ENCODE assay signal across 32 cellular contexts in the genomic region with DNA sequence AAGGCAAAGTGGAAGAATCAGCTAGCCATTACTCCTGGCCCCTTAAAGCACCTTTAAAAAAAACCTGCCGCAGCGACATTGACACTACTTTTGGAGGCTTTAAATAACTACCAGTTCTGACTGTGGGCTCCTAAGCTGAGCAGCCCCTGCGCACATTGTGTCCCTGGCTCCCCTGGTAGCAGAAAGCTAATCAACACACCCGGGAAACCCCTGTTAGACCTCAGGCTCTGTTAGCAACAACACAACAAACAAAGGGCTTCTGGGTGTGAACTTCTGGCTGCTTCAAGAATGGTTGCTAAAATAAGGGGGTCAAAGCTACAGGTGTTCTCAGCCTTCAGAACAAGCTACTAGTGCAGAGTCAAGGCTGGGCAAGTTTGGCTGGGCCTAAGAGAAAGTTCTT.
"Had no signal": no experiment of that assay in that cellular context is flagged by ENCODE, and none has a peak within 500 bp of the region (broad histone marks: within the 10 kb centered on the region; RNA-seq: fewer than 3 reads in every experiment).

No MANE protein-coding gene starts in this region.

- H3K27ac Mint-ChIP-seq: activated CD4-positive, alpha-beta T cell treated with anti-CD3 and anti-CD28 coated beads, Interleukin-2, amount 10 ng/mL, durations not matched to agents 24 days and 14 days; activated CD8-positive, alpha-beta T cell treated with anti-CD3 and anti-CD28 coated beads for 36 hours; activated naive CD4-positive, alpha-beta T cell treated with anti-CD3 and anti-CD28 coated beads, Interleukin-2, amount 50 U/mL, for 72 hours; activated T-cell treated with anti-CD3 and anti-CD28 coated beads, Interleukin-2, amount 50 U/mL, for 72 hours; activated T-helper 17 cell treated with anti-CD3 and anti-CD28 coated beads, Interleukin-2, amount 50 U/mL, for 72 hours had no signal

- H3K4me3 ChIP-seq: adrenal gland, body of pancreas, breast epithelium, PC-9, SJCRH30, SK-N-MC had no signal

- H3K9me3 ChIP-seq: adrenal gland, body of pancreas, breast epithelium, SJCRH30 had no signal

- DNase-seq: activated CD4-positive, alpha-beta T cell treated with anti-CD3 and anti-CD28 coated beads, Interleukin-2, amount 10 ng/mL, durations not matched to agents 24 days and 14 days; activated CD4-positive, alpha-beta T cell treated with anti-CD3 and anti-CD28 coated beads, Interleukin-2, amount 50 U/mL, for 4 hours; activated CD4-positive, CD25-positive, alpha-beta regulatory T cell; activated CD8-positive, alpha-beta T cell treated with anti-CD3 and anti-CD28 coated beads for 36 hours; activated effector memory CD4-positive, alpha-beta T cell treated with anti-CD3 and anti-CD28 coated beads, Interleukin-2, amount 50 U/mL, for 16 hours; activated naive CD4-positive, alpha-beta T cell; activated T-cell treated with anti-CD3 and anti-CD28 coated beads, Interleukin-2, amount 50 U/mL, for 1 hour; activated T-cell treated with anti-CD3 and anti-CD28 coated beads, Interleukin-2, amount 50 U/mL, for 72 hours; adrenal gland; body of pancreas; caudate nucleus; cerebellar nuclear complex; NCI-H1092 treated with DMSO at 0.1 percent for 48 hours; NCI-H1417; NCI-H146; NCI-H187; NCI-H2029 treated with DMSO at 0.1 percent for 48 hours; NCI-H2107; NCI-H2171; NCI-H510A; NCI-H526; NCI-H748 treated with DMSO at 0.1 percent for 48 hours; PC-9; SHP77; SJCRH30; T1000; WERI-Rb-1 had no signal

- H3K4me1 Mint-ChIP-seq: activated CD4-positive, alpha-beta T cell treated with anti-CD3 and anti-CD28 coated beads, Interleukin-2, amount 10 ng/mL, durations not matched to agents 24 days and 14 days; activated T-helper 17 cell treated with anti-CD3 and anti-CD28 coated beads, Interleukin-2, amount 50 U/mL, for 72 hours had no signal

- H3K36me3 Mint-ChIP-seq: activated naive CD4-positive, alpha-beta T cell treated with anti-CD3 and anti-CD28 coated beads, Interleukin-2, amount 50 U/mL, for 72 hours had no signal

- H3K27ac ChIP-seq: adrenal gland, body of pancreas, breast epithelium, PC-9, RWPE1, SJCRH30, SK-N-MC, WERI-Rb-1 had no signal

- H3K4me2 ChIP-seq: PC-9 had no signal

- H2AFZ ChIP-seq: PC-9 had no signal

- H3K4me1 ChIP-seq: body of pancreas, breast epithelium had no signal

- H3K27me3 ChIP-seq: adrenal gland, body of pancreas, breast epithelium, SJCRH30 had no signal

- H3K36me3 ChIP-seq: adrenal gland, breast epithelium, SJCRH30, WERI-Rb-1 had no signal

- H3K9me3 Mint-ChIP-seq: activated CD4-positive, alpha-beta T cell treated with anti-CD3 and anti-CD28 coated beads, Interleukin-2, amount 10 ng/mL, durations not matched to agents 24 days and 14 days; activated CD8-positive, alpha-beta T cell treated with anti-CD3 and anti-CD28 coated beads for 36 hours; activated naive CD4-positive, alpha-beta T cell treated with anti-CD3 and anti-CD28 coated beads, Interleukin-2, amount 50 U/mL, for 72 hours; activated T-cell treated with anti-CD3 and anti-CD28 coated beads, Interleukin-2, amount 50 U/mL, for 72 hours; activated T-helper 17 cell treated with anti-CD3 and anti-CD28 coated beads, Interleukin-2, amount 50 U/mL, for 72 hours had no signal

- ATAC-seq: activated CD8-positive, alpha-beta T cell treated with anti-CD3 and anti-CD28 coated beads for 36 hours; activated naive CD4-positive, alpha-beta T cell treated with anti-CD3 and anti-CD28 coated beads, Interleukin-2, amount 50 U/mL, for 72 hours; activated T-cell treated with anti-CD3 and anti-CD28 coated beads, Interleukin-2, amount 50 U/mL, for 72 hours; activated T-helper 17 cell treated with anti-CD3 and anti-CD28 coated beads, Interleukin-2, amount 50 U/mL, for 72 hours; body of pancreas had no signal

- H3K4me3 Mint-ChIP-seq: activated CD4-positive, alpha-beta T cell treated with anti-CD3 and anti-CD28 coated beads, Interleukin-2, amount 10 ng/mL, durations not matched to agents 24 days and 14 days; activated CD8-positive, alpha-beta T cell treated with anti-CD3 and anti-CD28 coated beads for 36 hours; activated T-cell treated with anti-CD3 and anti-CD28 coated beads, Interleukin-2, amount 50 U/mL, for 72 hours; activated T-helper 17 cell treated with anti-CD3 and anti-CD28 coated beads, Interleukin-2, amount 50 U/mL, for 72 hours had no signal
